Comparison of ENCODE assay signal across 22 cellular contexts in genomic region chr13:109212630-109213029, GRCh38.
A peak's percentile ranks its signal among the peaks of the same experiment; 100 is the strongest.
DNase-seq lines count a peak whose midpoint lies in the region; ATAC-seq, FAIRE-seq and TF ChIP-seq lines count a peak whose summit lies in the region.
"Had no signal": no experiment of that assay in that cellular context is flagged by ENCODE, and none has a peak within 500 bp of the region (broad histone marks: within the 10 kb centered on the region; RNA-seq: fewer than 3 reads in every experiment).

No MANE protein-coding gene starts in this region.

- TF ChIP-seq EP300 in A549 (IDR thresholded peaks at IDR 0.05), result no peak
- TF ChIP-seq EP300 in ovary (IDR thresholded peaks at IDR 0.05), result no peak

- no peak overlapping the region for H2AK5ac ChIP-seq in mesendoderm (ENCODE audit: low read length)

- H3K23ac ChIP-seq in mesendoderm (ENCODE audit: low read length), result no peak overlapping the region

- TF ChIP-seq RAD21 in A549 (conservative IDR thresholded peaks at IDR 0.05 in 1 of 2, IDR thresholded peaks at IDR 0.05 in 1 of 2), result no peak

- H3K4me1 Mint-ChIP-seq in activated CD8-positive, alpha-beta memory T cell treated with anti-CD3 and anti-CD28 coated beads, Interleukin-2, amount 10 ng/mL, durations not matched to agents 7 days and 5 days, result no peaks in the 10 kb centered on the region

- no peak overlapping the region for H4K8ac ChIP-seq in mesendoderm (ENCODE audit: low read depth, low read length)

- H3K4me2 ChIP-seq in A549 (peak overlapping the region; percentile 67; the same call in 2 of the 3 replicates), mesendoderm (ENCODE audit: low read length) (no peak overlapping the region)
- H3K4me2 ChIP-seq: SK-N-SH had no signal

- intact Hi-C loops in ovary (cut with DNase I), result no loop called here

- TF ChIP-seq POLR2A in A549 (IDR thresholded peaks at IDR 0.05; ENCODE audit: low read length) (no peak), ovary (IDR thresholded peaks at IDR 0.05) (no peak)

- H3K18ac ChIP-seq in mesendoderm (ENCODE audit: low read length), result no peak overlapping the region

- no peak overlapping the region for H2BK5ac ChIP-seq in mesendoderm (ENCODE audit: low read length)

- TF ChIP-seq CTCF in A549 (IDR thresholded peaks at IDR 0.05), result no peak
- no peak for TF ChIP-seq CTCF in ovary (IDR thresholded peaks at IDR 0.05)

- ATAC-seq in A549, result no peak
- ATAC-seq in GM19463 (IDR thresholded peaks at IDR 0.05; ENCODE audit: unreplicated experiment), result peak; percentile 78
- ATAC-seq in activated CD8-positive, alpha-beta memory T cell treated with anti-CD3 and anti-CD28 coated beads, Interleukin-2, amount 10 ng/mL, durations not matched to agents 7 days and 5 days, result no peak
- ATAC-seq: activated T-cell treated with anti-CD3 and anti-CD28 coated beads, Interleukin-2, amount 50 U/mL, for 4 hours had no signal

- no peaks in the 10 kb centered on the region for H3K27me3 Mint-ChIP-seq in activated CD8-positive, alpha-beta memory T cell treated with anti-CD3 and anti-CD28 coated beads, Interleukin-2, amount 10 ng/mL, durations not matched to agents 7 days and 5 days

- no peak overlapping the region for H4K5ac ChIP-seq in mesendoderm (ENCODE audit: low read length)

- no peak overlapping the region for H3K9ac ChIP-seq in mesendoderm (ENCODE audit: low read length)
- H3K9ac ChIP-seq: GM23248, SK-N-SH had no signal

- peaks cover 47% of the 10 kb centered on the region for H3K4me1 ChIP-seq in A549
- H3K4me1 ChIP-seq in mesendoderm (ENCODE audit: control insufficient read depth, low read depth, low read length), result no peaks in the 10 kb centered on the region
- no peaks in the 10 kb centered on the region for H3K4me1 ChIP-seq in ovary (ENCODE audit: insufficient read depth)
- H3K4me1 ChIP-seq: Peyer's patch had no signal

- H3K27ac ChIP-seq in A549, result peak overlapping the region; percentile 25 to 62; a peak in 5 of 6 replicates
- H3K27ac ChIP-seq in mesendoderm (ENCODE audit: low read depth, low read length), result no peak overlapping the region
- no peak overlapping the region for H3K27ac ChIP-seq in ovary
- H3K27ac ChIP-seq: C4-2B, GM23248, Peyer's patch had no signal

- no peak overlapping the region for H3K27ac Mint-ChIP-seq in activated CD8-positive, alpha-beta memory T cell treated with anti-CD3 and anti-CD28 coated beads, Interleukin-2, amount 10 ng/mL, durations not matched to agents 7 days and 5 days

- H2BK15ac ChIP-seq in mesendoderm (replicated peaks; ENCODE audit: low read depth), result peak overlapping the region; percentile 39

- H3K4me3 ChIP-seq in A549 (no peak overlapping the region), mesendoderm (ENCODE audit: low read length) (no peak overlapping the region), ovary (no peak overlapping the region)
- H3K4me3 ChIP-seq: GM23248, Peyer's patch had no signal

- POLR2A ChIA-PET in A549 (lab: Yijun Ruan, JAX), result no interaction called here

- H3K36me3 ChIP-seq in mesendoderm (ENCODE audit: control insufficient read depth, insufficient read depth, low read length), result no peaks in the 10 kb centered on the region
- no peaks in the 10 kb centered on the region for H3K36me3 ChIP-seq in ovary
- H3K36me3 ChIP-seq: Peyer's patch had no signal

- H3K4ac ChIP-seq in mesendoderm (ENCODE audit: low read depth, low read length), result no peak overlapping the region

- H3K79me1 ChIP-seq in mesendoderm (ENCODE audit: low read length), result no peaks in the 10 kb centered on the region

- no peak for FAIRE-seq in A549 (lab: Jason Lieb, UNC)

- peaks cover 2% of the 10 kb centered on the region for H3K9me3 Mint-ChIP-seq in activated CD8-positive, alpha-beta memory T cell treated with anti-CD3 and anti-CD28 coated beads, Interleukin-2, amount 10 ng/mL, durations not matched to agents 7 days and 5 days (ENCODE audit: low read depth)
- H3K9me3 Mint-ChIP-seq: activated T-cell treated with anti-CD3 and anti-CD28 coated beads, Interleukin-2, amount 50 U/mL, for 4 hours had no signal

- H3K27me3 ChIP-seq in mesendoderm (ENCODE audit: insufficient read depth, low read length, poor library complexity) (no peaks in the 10 kb centered on the region), ovary (no peaks in the 10 kb centered on the region)
- H3K27me3 ChIP-seq: Peyer's patch had no signal

- H3K79me2 ChIP-seq in mesendoderm (ENCODE audit: control insufficient read depth, insufficient read depth, low read length), result no peaks in the 10 kb centered on the region

- H3K9me3 ChIP-seq in A549, result no peaks in the 10 kb centered on the region
- H3K9me3 ChIP-seq in ovary, result no peaks in the 10 kb centered on the region
- H3K9me3 ChIP-seq: Peyer's patch, SK-N-SH had no signal

- H3K36me3 Mint-ChIP-seq in activated CD8-positive, alpha-beta memory T cell treated with anti-CD3 and anti-CD28 coated beads, Interleukin-2, amount 10 ng/mL, durations not matched to agents 7 days and 5 days, result no peaks in the 10 kb centered on the region

- no peak for DNase-seq in A549 (ENCODE audit: low read depth in 1 of 2, low spot score in 1 of 2)
- DNase-seq in M059J (ENCODE audit: low read depth), result peak; percentile 17
- DNase-seq in mesendoderm, result no peak
- no peak for DNase-seq in activated CD8-positive, alpha-beta memory T cell treated with anti-CD3 and anti-CD28 coated beads, Interleukin-2, amount 10 ng/mL, durations not matched to agents 7 days and 5 days
- no peak for DNase-seq in ovary
- DNase-seq in amniotic stem cell (lab: John Stamatoyannopoulos, UW), result no peak
- DNase-seq in OCI-M1 (lab: John Stamatoyannopoulos, UW), result no peak
- DNase-seq: ACHN; activated CD4-positive, CD25-positive, alpha-beta regulatory T cell; activated naive CD4-positive, alpha-beta T cell treated with anti-CD3 and anti-CD28 coated beads, Interleukin-2, amount 50 U/mL, for 16 hours; activated T-cell treated with anti-CD3 and anti-CD28 coated beads, Interleukin-2, amount 50 U/mL, for 4 hours; cerebellar nuclear complex; foreskin fibroblast; GM23248; NCI-H1694; NCI-H748 treated with DMSO at 0.1 percent for 48 hours; occipital lobe; Peyer's patch; SK-N-SH; stimulated activated CD4-positive, alpha-beta T cell treated with anti-CD3 and anti-CD28 coated beads, Interleukin-15, amount 100 ng/mL, for 24 hours had no signal

- no peak overlapping the region for H3K56ac ChIP-seq in mesendoderm (ENCODE audit: low read length)

- H3K4me3 Mint-ChIP-seq in activated CD8-positive, alpha-beta memory T cell treated with anti-CD3 and anti-CD28 coated beads, Interleukin-2, amount 10 ng/mL, durations not matched to agents 7 days and 5 days, result no peak overlapping the region
- H3K4me3 Mint-ChIP-seq: activated T-cell treated with anti-CD3 and anti-CD28 coated beads, Interleukin-2, amount 50 U/mL, for 4 hours had no signal

- WGBS in A549 (ENCODE audit: missing lambda C conversion rate), result 93% methylated on average over 4 of the region's 4 CpGs
- WGBS in mesendoderm (ENCODE audit: extremely low coverage, insufficient coverage, low lambda C conversion rate), result no CpG with 5 or more reads among the region's 4 CpGs
- WGBS in ovary, 3 donors, result 90 to 96% (median 94%) methylated on average over 4 of the region's 4 CpGs

- H2BK120ac ChIP-seq in mesendoderm (ENCODE audit: low read depth, low read length), result no peak overlapping the region

- CTCF ChIA-PET in A549 (lab: Yijun Ruan, JAX), result no interaction called here
- CTCF ChIA-PET in activated CD8-positive, alpha-beta memory T cell treated with anti-CD3 and anti-CD28 coated beads, Interleukin-2, amount 10 ng/mL, durations not matched to agents 7 days and 5 days (lab: Charles Lee), result no interaction called here

TF ChIP-seq in A549, 52 proteins besides CTCF, POLR2A, EP300 and RAD21:
- TF ChIP-seq SREBF2 (IDR thresholded peaks at IDR 0.05) (no peak), ZFP36 (IDR thresholded peaks at IDR 0.05; ENCODE audit: borderline replicate concordance, partially characterized antibody) (no peak), KDM1A (IDR thresholded peaks at IDR 0.05; ENCODE audit: low read depth) (no peak), ATOH8 (CRISPR knock-in tag; IDR thresholded peaks at IDR 0.05; ENCODE audit: low read depth) (no peak), JUNB (IDR thresholded peaks at IDR 0.05) (no peak), REST (IDR thresholded peaks at IDR 0.05) (no peak), GATA3 (IDR thresholded peaks at IDR 0.05; ENCODE audit: borderline replicate concordance) (no peak), FOSL2 (IDR thresholded peaks at IDR 0.05) (no peak), FOSL2 (CRISPR knock-in tag; IDR thresholded peaks at IDR 0.05) (no peak)

Comparison
In these comparisons a context has a peak if more than half of its experiments do, and no peak if none do; other contexts are left out.
1. H3K27ac ChIP-seq: peak in A549 (2 of 2); none in mesendoderm (single experiment) and ovary (0 of 2).